Comparison of ENCODE assay signal across 34 cellular contexts in the genomic region with DNA sequence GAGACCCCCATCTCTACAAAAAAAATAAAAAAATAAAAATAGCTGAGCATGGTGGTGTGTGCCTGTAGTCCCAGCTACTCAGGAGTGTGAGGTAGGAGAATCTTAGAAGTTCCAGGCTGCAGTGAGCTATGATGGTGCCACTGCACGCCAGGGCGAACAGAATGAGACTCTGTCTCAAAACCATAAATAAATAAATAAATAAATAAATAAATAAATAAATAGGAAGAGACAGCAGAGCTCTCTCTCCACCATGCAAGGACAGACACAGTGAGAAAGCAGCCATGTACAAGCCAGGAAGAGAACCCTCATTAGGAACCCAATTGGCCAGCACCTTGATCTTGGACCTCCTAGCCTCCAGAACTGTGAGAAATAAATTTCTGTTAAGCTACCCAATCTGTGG.
"Had no signal": no experiment of that assay in that cellular context is flagged by ENCODE, and none has a peak within 500 bp of the region (broad histone marks: within the 10 kb centered on the region; RNA-seq: fewer than 3 reads in every experiment).

No MANE protein-coding gene starts in this region.

- H3K36me3 ChIP-seq: adrenal gland, brain microvascular endothelial cell, breast epithelium, cardiac muscle cell had no signal

- H3K27me3 ChIP-seq: adrenal gland, ascending aorta, body of pancreas, brain microvascular endothelial cell, breast epithelium, cardiac muscle cell had no signal

- ATAC-seq: activated naive CD4-positive, alpha-beta T cell treated with anti-CD3 and anti-CD28 coated beads, Interleukin-2, amount 50 U/mL, for 72 hours; activated naive CD8-positive, alpha-beta T cell treated with anti-CD3 and anti-CD28 coated beads, Interleukin-2, amount 50 U/mL, for 24 hours; activated T-cell treated with anti-CD3 and anti-CD28 coated beads, Interleukin-2, amount 50 U/mL, for 4 hours; activated T-cell treated with anti-CD3 and anti-CD28 coated beads, Interleukin-2, amount 50 U/mL, for 72 hours; activated T-helper 17 cell treated with anti-CD3 and anti-CD28 coated beads, Interleukin-2, amount 50 U/mL, for 72 hours; body of pancreas had no signal

- FAIRE-seq: astrocyte, bronchial epithelial cell had no signal

- DNase-seq: activated effector memory CD4-positive, alpha-beta T cell treated with anti-CD3 and anti-CD28 coated beads, Interleukin-2, amount 50 U/mL, for 16 hours; activated effector memory CD4-positive, alpha-beta T cell treated with Interleukin-2 at 50 U/mL for 16 hours; activated gamma-delta T cell; activated gamma-delta T cell treated with Interleukin-2 at 50 U/mL for 16 hours; activated naive CD4-positive, alpha-beta T cell; activated naive CD4-positive, alpha-beta T cell treated with anti-CD3 and anti-CD28 coated beads for 36 hours; activated naive CD4-positive, alpha-beta T cell treated with anti-CD3 and anti-CD28 coated beads, Interleukin-2, amount 10 ng/mL, durations not matched to agents 7 days and 5 days; activated naive CD4-positive, alpha-beta T cell treated with anti-CD3 and anti-CD28 coated beads, Interleukin-2, amount 50 U/mL, for 16 hours; activated naive CD4-positive, alpha-beta T cell treated with Interleukin-2 at 50 U/mL for 16 hours; activated naive CD8-positive, alpha-beta T cell treated with anti-CD3 and anti-CD28 coated beads for 36 hours; activated naive CD8-positive, alpha-beta T cell treated with anti-CD3 and anti-CD28 coated beads, Interleukin-2, amount 10 ng/mL, durations not matched to agents 7 days and 5 days; activated naive CD8-positive, alpha-beta T cell treated with anti-CD3 and anti-CD28 coated beads, Interleukin-2, amount 50 U/mL, for 24 hours; activated T-cell treated with anti-CD3 and anti-CD28 coated beads, Interleukin-2, amount 50 U/mL, for 1 hour; activated T-cell treated with anti-CD3 and anti-CD28 coated beads, Interleukin-2, amount 50 U/mL, for 24 hours; activated T-cell treated with anti-CD3 and anti-CD28 coated beads, Interleukin-2, amount 50 U/mL, for 4 hours; activated T-cell treated with anti-CD3 and anti-CD28 coated beads, Interleukin-2, amount 50 U/mL, for 48 hours; activated T-cell treated with anti-CD3 and anti-CD28 coated beads, Interleukin-2, amount 50 U/mL, for 72 hours; adrenal gland; amniotic stem cell; amygdala; anterior cingulate cortex; aorta; body of pancreas; brain microvascular endothelial cell; caudate nucleus; central memory CD4-positive, alpha-beta T cell; cerebellar nuclear complex had no signal

- H3K4me3 ChIP-seq: adrenal gland, ascending aorta, body of pancreas, breast epithelium, cardiac muscle cell had no signal

- H3K9me3 ChIP-seq: adrenal gland, ascending aorta, body of pancreas, breast epithelium had no signal

- H3K27ac ChIP-seq: adrenal gland, ascending aorta, body of pancreas, brain microvascular endothelial cell, breast epithelium, cardiac muscle cell had no signal

- H3K4me1 ChIP-seq: adrenal gland, ascending aorta, breast epithelium had no signal
